Comparison of ENCODE assay signal across 14 cellular contexts in genomic region chr20:19968488-19969073, GRCh38. TPM values are rescaled to one million over a fixed set of nuclear protein-coding genes. Genes with fewer than 3 reads are reported as not detected.
DNase-seq lines count a peak whose midpoint lies in the region; ATAC-seq lines count a peak whose summit lies in the region.
"Had no signal": no experiment of that assay in that cellular context is flagged by ENCODE, and none has a peak within 500 bp of the region (broad histone marks: within the 10 kb centered on the region; RNA-seq: fewer than 3 reads in every experiment).

No MANE protein-coding gene starts in this region.

- DNase-seq in CD4-positive, alpha-beta memory T cell: peak; percentile 31 to 58 (median 44)
- peak; percentile 10 for DNase-seq in Jurkat, Clone E6-1 (ENCODE audit: low read depth, low spot score)
- DNase-seq in T-cell: no peak
- DNase-seq in left kidney (ENCODE audit: low read depth, low spot score): peak; percentile 45
- DNase-seq in left lobe of liver (ENCODE audit: low spot score): no peak
- DNase-seq in D341Med (ENCODE audit: low spot score): no peak
- DNase-seq: activated effector memory CD4-positive, alpha-beta T cell treated with Interleukin-2 at 50 U/mL for 16 hours; aorta; Kasumi-1; NCI-H1694 treated with DMSO at 0.1 percent for 48 hours had no signal

- peak overlapping the region; percentile 36 to 91 (median 85) for H3K27ac Mint-ChIP-seq in CD4-positive, alpha-beta memory T cell
- H3K27ac Mint-ChIP-seq in T-cell: peak overlapping the region; percentile 56 to 78

- H3K27ac ChIP-seq in CD4-positive, alpha-beta memory T cell (ENCODE audit: low read depth, low read length): no peak overlapping the region
- H3K27ac ChIP-seq: HL-60, SK-N-MC had no signal

- H3K27me3 Mint-ChIP-seq in CD4-positive, alpha-beta memory T cell: no peaks in the 10 kb centered on the region
- H3K27me3 Mint-ChIP-seq in T-cell: no peaks in the 10 kb centered on the region

- no peak overlapping the region for H3K4me3 ChIP-seq in CD4-positive, alpha-beta memory T cell (ENCODE audit: low read length in 2 of 2)
- H3K4me3 ChIP-seq in Jurkat, Clone E6-1 (ENCODE audit: low read length): no peak overlapping the region
- H3K4me3 ChIP-seq: gastroesophageal sphincter, SK-N-MC had no signal

- H3K4me1 Mint-ChIP-seq in CD4-positive, alpha-beta memory T cell: peaks cover 24 to 49% (median 35%) of the 10 kb centered on the region in 4 donors
- peaks cover 19 to 36% (median 28%) of the 10 kb centered on the region in 3 donors for H3K4me1 Mint-ChIP-seq in T-cell

- no peaks in the 10 kb centered on the region for H3K9me3 ChIP-seq in CD4-positive, alpha-beta memory T cell (ENCODE audit: control insufficient read depth in 1 of 2, low read length in 2 of 2)
- H3K9me3 ChIP-seq: gastroesophageal sphincter had no signal

- peak overlapping the region in 7 of 8 donors; percentile 23 to 83 (median 57) for H3K4me3 Mint-ChIP-seq in CD4-positive, alpha-beta memory T cell
- no peak overlapping the region for H3K4me3 Mint-ChIP-seq in T-cell

- intact Hi-C loops in CD4-positive, alpha-beta memory T cell (cut with micrococcal nuclease): no loop called here

- ATAC-seq in T-cell (replicated peaks in 1 of 4): peak; percentile 34 to 77 (median 72)
- no peak for ATAC-seq in left lobe of liver
- ATAC-seq in HG03135 (IDR thresholded peaks at IDR 0.05; ENCODE audit: unreplicated experiment): no peak
- ATAC-seq: gastroesophageal sphincter had no signal

- CTCF ChIA-PET in CD4-positive, alpha-beta memory T cell (lab: Charles Lee; ENCODE audit: partially characterized antibody): interaction anchor here (1.2 kb wide), 1 partner anchor 26 kb away, joined by 4 read pairs; no protein-coding TSS in a partner anchor
- CTCF ChIA-PET in T-cell (lab: Charles Lee): no interaction called here

- H3K36me3 ChIP-seq in CD4-positive, alpha-beta memory T cell (ENCODE audit: insufficient read depth, low read length): no peaks in the 10 kb centered on the region

- H3K27me3 ChIP-seq in CD4-positive, alpha-beta memory T cell (ENCODE audit: insufficient read depth, low read length): no peaks in the 10 kb centered on the region
- H3K27me3 ChIP-seq: gastroesophageal sphincter had no signal

- H3K36me3 Mint-ChIP-seq in CD4-positive, alpha-beta memory T cell: no peaks in the 10 kb centered on the region
- no peaks in the 10 kb centered on the region for H3K36me3 Mint-ChIP-seq in T-cell

- POLR2A ChIA-PET in CD4-positive, alpha-beta memory T cell (lab: Charles Lee; ENCODE audit: partially characterized antibody): no interaction called here
- POLR2A ChIA-PET in T-cell (lab: Charles Lee): interaction anchor here in 1 of 2 donors (0.9 kb wide), 1 partner anchor 95 kb away, joined by 4 read pairs; no protein-coding TSS in a partner anchor

- H3K9me3 Mint-ChIP-seq in CD4-positive, alpha-beta memory T cell: no peaks in the 10 kb centered on the region
- no peaks in the 10 kb centered on the region for H3K9me3 Mint-ChIP-seq in T-cell

- H3K4me1 ChIP-seq in CD4-positive, alpha-beta memory T cell (ENCODE audit: insufficient read depth, low read length): peaks cover 38% of the 10 kb centered on the region

RNA-seq across cellular contexts. Expression of gene NAA20, which starts 48.6 kb away (rescaled TPM):
- total RNA-seq in CD4-positive, alpha-beta memory T cell: 10 to 100 TPM; 32.5 to 33.5 TPM
- polyA plus RNA-seq in CD4-positive, alpha-beta memory T cell: 100 to 1,000 TPM in 1 of 2 donors, 10 to 100 TPM in 1; 80.0 to 116 TPM
- polyA plus RNA-seq in Jurkat, Clone E6-1 (2012; ENCODE audit: insufficient read depth, insufficient read length): 118 TPM
- total RNA-seq in T-cell (10 to 100 TPM; 21.7 to 35.6 (median 35.0) TPM), left lobe of liver (34.7 TPM)

Comparison
In these comparisons a context has a peak if more than half of its experiments do, and no peak if none do; other contexts are left out.
1. DNase-seq: peak in CD4-positive, alpha-beta memory T cell (5 of 5), Jurkat, Clone E6-1 (single experiment) and left kidney (single experiment); none in T-cell (0 of 34), left lobe of liver (single experiment) and D341Med (single experiment).
2. H3K4me3 Mint-ChIP-seq: peak in CD4-positive, alpha-beta memory T cell (7 of 8); none in T-cell (0 of 3).
3. ATAC-seq: peak in T-cell (4 of 4); none in left lobe of liver (single experiment) and HG03135 (single experiment).